In genomic region chr6:151425561-151425960, GRCh38 we compare ENCODE assay signal across 25 cellular contexts. TPM values are rescaled to one million over a fixed set of nuclear protein-coding genes. Genes with fewer than 3 reads are reported as not detected.
DNase-seq lines count a peak whose midpoint lies in the region; ATAC-seq and TF ChIP-seq lines count a peak whose summit lies in the region.
"Had no signal": no experiment of that assay in that cellular context is flagged by ENCODE, and none has a peak within 500 bp of the region (broad histone marks: within the 10 kb centered on the region; RNA-seq: fewer than 3 reads in every experiment).

No MANE protein-coding gene starts in this region.

- H3K27ac ChIP-seq in esophagus muscularis mucosa (replicated peaks in 1 of 4), result no peak overlapping the region
- H3K27ac ChIP-seq: ascending aorta; BLaER1 treated with 17β-estradiol and CSF1 and Interleukin-3, amounts not matched to agents 10 nM and 100 nM; ovary; SJSA1; suprapubic skin had no signal

- in situ Hi-C loops in ACHN (cut with HindIII; ENCODE audit: low pct_ligation_motif_present, low pct_unique_long_range_greater_than_20kb, low sequenced_read_pairs), result no loop called here

- 88% methylated on average over 4 of the region's 4 CpGs for WGBS in esophagus muscularis mucosa

- H3K9me3 ChIP-seq in esophagus muscularis mucosa, result no peaks in the 10 kb centered on the region
- H3K9me3 ChIP-seq: ascending aorta; BLaER1 treated with 17β-estradiol and CSF1 and Interleukin-3, amounts not matched to agents 10 nM and 100 nM; ovary; SJSA1; suprapubic skin had no signal

- intact Hi-C loops in esophagus muscularis mucosa (cut with DNase I), result no loop called here

- DNase-seq in ACHN (peak; percentile 48), M059J (ENCODE audit: low read depth) (peak; percentile 79), amniotic epithelial cell (ENCODE audit: low read depth) (peak; percentile 36), kidney glomerular epithelial cell (lab: John Stamatoyannopoulos, UW) (peak; percentile 56), esophagus muscularis mucosa (ENCODE audit: extremely low spot score) (no peak), SW480 (ENCODE audit: low spot score) (no peak)
- DNase-seq: activated B cell treated with CpG ODN at 0.5 μM for 24 hours; activated CD4-positive, alpha-beta memory T cell treated with anti-CD3 and anti-CD28 coated beads, Interleukin-2, amount 10 ng/mL, durations not matched to agents 7 days and 5 days; activated naive CD4-positive, alpha-beta T cell treated with anti-CD3 and anti-CD28 coated beads, Interleukin-2, amount 50 U/mL, for 16 hours; activated T-cell treated with anti-CD3 and anti-CD28 coated beads, Interleukin-2, amount 50 U/mL, for 1 hour; effector memory CD4-positive, alpha-beta T cell; GF-D8; NCI-H1694 treated with DMSO at 0.1 percent for 48 hours; NCI-H2227 treated with DMSO at 0.1 percent for 48 hours; NCI-H748 treated with DMSO at 0.1 percent for 48 hours; ovary had no signal

- TF ChIP-seq CTCF in esophagus muscularis mucosa (IDR thresholded peaks at IDR 0.05), result no peak

- H3K27me3 ChIP-seq in esophagus muscularis mucosa, result no peaks in the 10 kb centered on the region
- H3K27me3 ChIP-seq: ascending aorta; BLaER1 treated with 17β-estradiol and CSF1 and Interleukin-3, amounts not matched to agents 10 nM and 100 nM; ovary; SJSA1; suprapubic skin had no signal

- peaks cover 13 to 86% (median 58%) of the 10 kb centered on the region in 4 donors for H3K36me3 ChIP-seq in esophagus muscularis mucosa
- H3K36me3 ChIP-seq: ovary had no signal

- H3K4me1 ChIP-seq in esophagus muscularis mucosa, result no peaks in the 10 kb centered on the region
- H3K4me1 ChIP-seq: BLaER1 treated with 17β-estradiol and CSF1 and Interleukin-3, amounts not matched to agents 10 nM and 100 nM; SJSA1; suprapubic skin had no signal

- no peak for TF ChIP-seq POLR2A in esophagus muscularis mucosa (IDR thresholded peaks at IDR 0.05; ENCODE audit: low read depth)

- H3K4me3 ChIP-seq in esophagus muscularis mucosa, result no peak overlapping the region
- H3K4me3 ChIP-seq: ascending aorta; BLaER1 treated with 17β-estradiol and CSF1 and Interleukin-3, amounts not matched to agents 10 nM and 100 nM; K562; lung; ovary; SJSA1; suprapubic skin had no signal

- ATAC-seq in GM18909 (IDR thresholded peaks at IDR 0.05; ENCODE audit: poor library complexity, unreplicated experiment) (no peak), GM18867 (IDR thresholded peaks at IDR 0.05; ENCODE audit: unreplicated experiment) (no peak)
- ATAC-seq: K562, sciatic nerve had no signal

- TF ChIP-seq EP300 in esophagus muscularis mucosa (IDR thresholded peaks at IDR 0.05), result no peak

RNA-seq across cellular contexts. Expression of gene RMND1, which starts 26.4 kb away (rescaled TPM):
- 28.8 and 35.2 TPM in 2 replicates for total RNA-seq in M059J (2014; rRNA removed; shearing (Covaris generic))
- 10 to 100 TPM in 3 of 4 donors, 1 to 10 TPM in 1; 9.9 to 18.7 (median 12.1) TPM for total RNA-seq in esophagus muscularis mucosa

RNA-seq across cellular contexts. Expression of gene ZBTB2, which starts 34.2 kb away (rescaled TPM):
- total RNA-seq in M059J (2014; rRNA removed; shearing (Covaris generic)), result 24.5 and 26.4 TPM in 2 replicates
- 10 to 100 TPM in 3 of 4 donors, 1 to 10 TPM in 1; 7.1 to 16.3 (median 11.5) TPM for total RNA-seq in esophagus muscularis mucosa

Comparison
In these comparisons a context has a peak if more than half of its experiments do, and no peak if none do; other contexts are left out.
1. DNase-seq: peak in ACHN (single experiment), M059J (single experiment), amniotic epithelial cell (single experiment) and kidney glomerular epithelial cell (single experiment); none in esophagus muscularis mucosa (single experiment) and SW480 (single experiment).